ENCODE assay signal across 29 cellular contexts in the genomic region with DNA sequence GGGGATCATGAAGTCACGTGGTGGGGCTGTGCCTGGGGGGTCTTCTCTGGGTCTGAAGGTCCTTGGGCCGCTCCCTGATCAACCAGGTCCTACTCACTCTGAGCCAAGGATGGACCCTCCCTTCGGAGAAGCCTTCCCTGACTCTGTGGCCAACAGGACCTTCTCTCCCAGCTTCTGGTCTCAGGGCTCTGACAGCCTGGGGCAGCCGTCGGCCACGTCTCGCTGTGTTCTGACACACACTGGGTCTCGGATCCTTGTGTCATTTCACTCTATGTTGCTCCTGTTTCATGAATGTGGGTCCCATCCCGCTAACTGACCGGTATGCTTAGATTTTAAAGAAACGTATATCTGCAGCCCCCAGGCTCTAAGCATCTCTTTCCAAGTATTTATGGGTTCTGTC.
"Had no signal": no experiment of that assay in that cellular context is flagged by ENCODE, and none has a peak within 500 bp of the region (broad histone marks: within the 10 kb centered on the region; RNA-seq: fewer than 3 reads in every experiment).

No MANE protein-coding gene starts in this region.

- ATAC-seq: naive thymus-derived CD4-positive, alpha-beta T cell; natural killer cell; pancreas; right cardiac atrium; right lobe of liver had no signal

- H3K27ac Mint-ChIP-seq: natural killer cell; nephron; neural progenitor cell; stimulated activated naive B cell treated with anti-CD40 and anti-IgM and Interleukin-4, amounts not matched to agents 10 μg/mL and 1 μg/mL and 100 μg/mL, for 72 hours; stimulated activated naive CD8-positive, alpha-beta T cell treated with anti-CD3 and anti-CD28 coated beads, Interleukin-15, Interleukin-2, amounts not matched to agents 100 ng/mL and 50 ng/mL, for 24 hours had no signal

- H3K4me3 ChIP-seq: neural progenitor cell, pancreas, prostate gland, right lobe of liver, skin epidermis, smooth muscle cell, spleen, stomach, thoracic aorta, thyroid gland, tibial nerve, upper lobe of left lung, vagina had no signal

- H3K27me3 ChIP-seq: pancreas, right lobe of liver, thyroid gland, upper lobe of left lung, vagina had no signal

- H3K4me3 Mint-ChIP-seq: natural killer cell; nephron; neural progenitor cell; stimulated activated naive B cell treated with anti-CD40 and anti-IgM and Interleukin-4, amounts not matched to agents 10 μg/mL and 1 μg/mL and 100 μg/mL, for 72 hours; stimulated activated naive CD8-positive, alpha-beta T cell treated with anti-CD3 and anti-CD28 coated beads, Interleukin-15, Interleukin-2, amounts not matched to agents 100 ng/mL and 50 ng/mL, for 24 hours had no signal

- H3K9me3 Mint-ChIP-seq: natural killer cell; nephron; neural progenitor cell; stimulated activated naive B cell treated with anti-CD40 and anti-IgM and Interleukin-4, amounts not matched to agents 10 μg/mL and 1 μg/mL and 100 μg/mL, for 72 hours; stimulated activated naive CD8-positive, alpha-beta T cell treated with anti-CD3 and anti-CD28 coated beads, Interleukin-15, Interleukin-2, amounts not matched to agents 100 ng/mL and 50 ng/mL, for 24 hours had no signal

- H3K4me1 Mint-ChIP-seq: neural progenitor cell had no signal

- DNase-seq: naive thymus-derived CD4-positive, alpha-beta T cell; natural killer cell; nucleus accumbens; pancreas; retina; right cardiac atrium; right lobe of liver; spleen; stimulated activated CD4-positive, alpha-beta T cell treated with anti-CD3 and anti-CD28 coated beads, Interleukin-12 subunit alpha, Interleukin-12 subunit beta, amount 100 ng/mL, for 4 hours; stimulated activated CD4-positive, alpha-beta T cell treated with anti-CD3 and anti-CD28 coated beads, Interleukin-1b, Interleukin-23, amount 100 ng/mL, for 48 hours; stimulated activated CD4-positive, alpha-beta T cell treated with anti-CD3 and anti-CD28 coated beads, Interleukin-4, amount 100 ng/mL, for 1 hour; stimulated activated CD4-positive, alpha-beta T cell treated with anti-CD3 and anti-CD28 coated beads, Interleukin-4, amount 100 ng/mL, for 4 hours; stimulated activated CD8-positive, alpha-beta memory T cell treated with anti-CD3 and anti-CD28 coated beads, Interleukin-4, amount 100 ng/mL, for 48 hours; stimulated activated naive B cell treated with anti-CD40 and anti-IgM and Interleukin-4, amounts not matched to agents 10 μg/mL and 1 μg/mL and 100 μg/mL, for 72 hours; stimulated activated naive CD4-positive, alpha-beta T cell treated with Interleukin-2 at 50 U/mL for 16 hours; stomach; thyroid gland; trophoblast cell had no signal

- H3K4me1 ChIP-seq: pancreas, prostate gland, right lobe of liver, spleen, stomach, thyroid gland, tibial nerve, upper lobe of left lung, vagina had no signal

- H3K27ac ChIP-seq: neural progenitor cell, neutrophil, pancreas, prostate gland, right lobe of liver, skin epidermis, spleen, stomach, thoracic aorta, thyroid gland, tibial nerve, upper lobe of left lung, vagina had no signal

- H3K36me3 Mint-ChIP-seq: naive thymus-derived CD4-positive, alpha-beta T cell; natural killer cell; neural progenitor cell; stimulated activated naive B cell treated with anti-CD40 and anti-IgM and Interleukin-4, amounts not matched to agents 10 μg/mL and 1 μg/mL and 100 μg/mL, for 72 hours had no signal

- H3K9me3 ChIP-seq: neutrophil, pancreas, prostate gland, right lobe of liver, spleen, stomach, thoracic aorta, thyroid gland, tibial nerve, upper lobe of left lung, vagina had no signal

- H3K36me3 ChIP-seq: neural progenitor cell, neutrophil, pancreas, prostate gland, right lobe of liver, spleen, stomach, thoracic aorta, thyroid gland, tibial nerve, upper lobe of left lung, vagina had no signal

- H3K9ac ChIP-seq: neural progenitor cell had no signal

- H2AFZ ChIP-seq: neural progenitor cell had no signal

- H3K4me2 ChIP-seq: neural progenitor cell, smooth muscle cell had no signal
